2 cellular contexts compared by ENCODE assay signal in genomic region chr7:127474457-127474856, GRCh38.
A peak's percentile ranks its signal among the peaks of the same experiment; 100 is the strongest.
TF ChIP-seq lines count a peak whose summit lies in the region.

No MANE protein-coding gene starts in this region.

TF ChIP-seq in GM23338, 12 proteins besides CTCF, POLR2A, EP300 and RAD21 (continued from another document):
- TF ChIP-seq REST (IDR thresholded peaks at IDR 0.05; ENCODE audit: unreplicated experiment) (peak; percentile 76), ZNF114 (CRISPR knock-in tag; IDR thresholded peaks at IDR 0.05) (no peak), CREB1 (CRISPR knock-in tag; IDR thresholded peaks at IDR 0.05; ENCODE audit: low read depth) (no peak), JUNB (IDR thresholded peaks at IDR 0.05; ENCODE audit: unreplicated experiment) (no peak), NANOG (IDR thresholded peaks at IDR 0.05; ENCODE audit: borderline replicate concordance) (no peak), STAT1 (IDR thresholded peaks at IDR 0.05; ENCODE audit: unreplicated experiment) (no peak), ZNF331 (CRISPR knock-in tag; IDR thresholded peaks at IDR 0.05; ENCODE audit: low read depth) (no peak)

TF ChIP-seq in liver, 16 proteins besides CTCF, POLR2A, EP300 and RAD21:
- TF ChIP-seq REST (IDR thresholded peaks at IDR 0.05), result peak; percentile 84
- TF ChIP-seq ZBTB33 (IDR thresholded peaks at IDR 0.05), result no peak
